In genomic region chr7:143256932-143257331, GRCh38 we compare ENCODE assay signal across 1 cellular context.
TF ChIP-seq lines count a peak whose summit lies in the region.

No MANE protein-coding gene starts in this region.

TF ChIP-seq in K562, 482 proteins besides CTCF, POLR2A, EP300 and RAD21 (continued from another document and continues in another):
- TF ChIP-seq RNF219 (CRISPR knock-in tag; IDR thresholded peaks at IDR 0.05) = no peak
- TF ChIP-seq ZNF830 (CRISPR knock-in tag; IDR thresholded peaks at IDR 0.05) = no peak
- TF ChIP-seq PTRF (tag; IDR thresholded peaks at IDR 0.05) = no peak
- no peak for TF ChIP-seq CCAR2 (IDR thresholded peaks at IDR 0.05; ENCODE audit: low read depth, low read length)
- no peak for TF ChIP-seq ZNF507 (tag; conservative IDR thresholded peaks at IDR 0.05)
- TF ChIP-seq ZBTB1 (CRISPR knock-in tag; IDR thresholded peaks at IDR 0.05; ENCODE audit: borderline replicate concordance, low read depth) = no peak
- no peak for TF ChIP-seq ZNF146 (CRISPR knock-in tag; IDR thresholded peaks at IDR 0.05; ENCODE audit: unreplicated experiment)
- TF ChIP-seq E4F1 (CRISPR knock-in tag; IDR thresholded peaks at IDR 0.05; ENCODE audit: borderline replicate concordance) = no peak
- TF ChIP-seq ZNF407 (IDR thresholded peaks at IDR 0.05; ENCODE audit: low read depth) = no peak
- no peak for TF ChIP-seq ZNF79 (CRISPR knock-in tag; IDR thresholded peaks at IDR 0.05; ENCODE audit: low read depth)
- TF ChIP-seq SRSF3 (IDR thresholded peaks at IDR 0.05; ENCODE audit: insufficient read depth, low read length) = no peak
- TF ChIP-seq USF1 (CRISPR knock-in tag; IDR thresholded peaks at IDR 0.05) = no peak
- no peak for TF ChIP-seq HDAC6 (IDR thresholded peaks at IDR 0.05; ENCODE audit: low read depth, low read length)
- no peak for TF ChIP-seq MCM7 (IDR thresholded peaks at IDR 0.05)
- no peak for TF ChIP-seq HMGXB4 (CRISPR knock-in tag; IDR thresholded peaks at IDR 0.05)
- peak in 1 of 2 experiments; percentile 31; a peak in 1 of 4 replicates for TF ChIP-seq HDAC1 (IDR thresholded peaks at IDR 0.05)
- no peak for TF ChIP-seq PPARD (CRISPR knock-in tag; IDR thresholded peaks at IDR 0.05)
- TF ChIP-seq THRAP3 (IDR thresholded peaks at IDR 0.05; ENCODE audit: borderline replicate concordance) = no peak
- TF ChIP-seq ZKSCAN1 (IDR thresholded peaks at IDR 0.05; ENCODE audit: low read depth, low read length) = no peak
- no peak for TF ChIP-seq U2AF1 (optimal IDR thresholded peaks at IDR 0.05; ENCODE audit: low read depth, low read length)
- TF ChIP-seq ZFPM2 (CRISPR knock-in tag; IDR thresholded peaks at IDR 0.05) = no peak
- TF ChIP-seq LCOR (CRISPR knock-in tag; IDR thresholded peaks at IDR 0.05) = no peak
- no peak for TF ChIP-seq SMAD3 (CRISPR knock-in tag; conservative IDR thresholded peaks at IDR 0.05)
- TF ChIP-seq NCOA2 (IDR thresholded peaks at IDR 0.05; ENCODE audit: partially characterized antibody in 2 of 2) = no peak
- no peak for TF ChIP-seq SAP30 (IDR thresholded peaks at IDR 0.05; ENCODE audit: borderline replicate concordance, insufficient read depth, low read depth, low read length, poor library complexity, severe bottlenecking)
- TF ChIP-seq ZBTB11 (CRISPR knock-in tag; IDR thresholded peaks at IDR 0.05) = no peak
- no peak for TF ChIP-seq IRF9 (tag; IDR thresholded peaks at IDR 0.05)
- no peak for TF ChIP-seq KLF10 (CRISPR knock-in tag; IDR thresholded peaks at IDR 0.05)
- no peak; the same call in 1 of the 2 replicates for TF ChIP-seq ZNF707 (CRISPR knock-in tag; conservative IDR thresholded peaks at IDR 0.05)
- no peak for TF ChIP-seq HOXB6 (CRISPR knock-in tag; IDR thresholded peaks at IDR 0.05; ENCODE audit: borderline replicate concordance)
- TF ChIP-seq HMBOX1 (IDR thresholded peaks at IDR 0.05) = peak; percentile 80
- no peak for TF ChIP-seq ZNF121 (CRISPR knock-in tag; conservative IDR thresholded peaks at IDR 0.05)
- TF ChIP-seq RBM14 (IDR thresholded peaks at IDR 0.05; ENCODE audit: borderline replicate concordance, insufficient read depth, low read depth, low read length) = no peak
- TF ChIP-seq CTCFL (IDR thresholded peaks at IDR 0.05; ENCODE audit: borderline replicate concordance, insufficient read depth, low read depth, low read length, poor library complexity, severe bottlenecking) = no peak
- no peak for TF ChIP-seq IFI16 (CRISPR knock-in tag; IDR thresholded peaks at IDR 0.05)
- no peak for TF ChIP-seq RBM34 (IDR thresholded peaks at IDR 0.05; ENCODE audit: borderline replicate concordance, insufficient read depth, low read length)
- TF ChIP-seq FOXK1 (CRISPR knock-in tag; IDR thresholded peaks at IDR 0.05; ENCODE audit: borderline replicate concordance) = no peak
- TF ChIP-seq ZNF282 (CRISPR knock-in tag; IDR thresholded peaks at IDR 0.05) = no peak
